ENCODE assay signal across 35 cellular contexts in genomic region chr13:57918913-57919312, GRCh38.
"Had no signal": no experiment of that assay in that cellular context is flagged by ENCODE, and none has a peak within 500 bp of the region (broad histone marks: within the 10 kb centered on the region; RNA-seq: fewer than 3 reads in every experiment).

No MANE protein-coding gene starts in this region.

- H3K4me3 Mint-ChIP-seq: activated CD4-positive, alpha-beta memory T cell treated with anti-CD3 and anti-CD28 coated beads, Interleukin-2, amount 10 ng/mL, durations not matched to agents 7 days and 5 days; activated CD8-positive, alpha-beta memory T cell treated with anti-CD3 and anti-CD28 coated beads, Interleukin-2, amount 10 ng/mL, durations not matched to agents 7 days and 5 days; activated naive CD4-positive, alpha-beta T cell treated with anti-CD3 and anti-CD28 coated beads, Interleukin-2, amount 10 ng/mL, durations not matched to agents 7 days and 5 days; activated naive CD8-positive, alpha-beta T cell; activated naive CD8-positive, alpha-beta T cell treated with anti-CD3 and anti-CD28 coated beads, Interleukin-2, amount 50 U/mL, for 24 hours; brain had no signal

- H3K27ac ChIP-seq: Peyer's patch, RWPE1, VCaP had no signal

- H3K9me3 ChIP-seq: Peyer's patch had no signal

- H3K36me3 Mint-ChIP-seq: activated CD8-positive, alpha-beta memory T cell treated with anti-CD3 and anti-CD28 coated beads, Interleukin-2, amount 10 ng/mL, durations not matched to agents 7 days and 5 days; activated naive CD4-positive, alpha-beta T cell treated with anti-CD3 and anti-CD28 coated beads, Interleukin-2, amount 10 ng/mL, durations not matched to agents 7 days and 5 days; activated naive CD8-positive, alpha-beta T cell; brain had no signal

- ATAC-seq: activated CD8-positive, alpha-beta memory T cell treated with anti-CD3 and anti-CD28 coated beads, Interleukin-2, amount 10 ng/mL, durations not matched to agents 7 days and 5 days; activated naive CD8-positive, alpha-beta T cell treated with anti-CD3 and anti-CD28 coated beads, Interleukin-2, amount 50 U/mL, for 24 hours; PC-3; Right ventricle myocardium inferior had no signal

- DNase-seq: activated CD4-positive, alpha-beta memory T cell treated with anti-CD3 and anti-CD28 coated beads, Interleukin-2, amount 10 ng/mL, durations not matched to agents 7 days and 5 days; activated CD4-positive, alpha-beta T cell treated with anti-CD3 and anti-CD28 coated beads for 1 hour; activated CD4-positive, alpha-beta T cell treated with anti-CD3 and anti-CD28 coated beads for 48 hours; activated CD4-positive, CD25-positive, alpha-beta regulatory T cell; activated CD8-positive, alpha-beta memory T cell treated with anti-CD3 and anti-CD28 coated beads for 24 hours; activated CD8-positive, alpha-beta memory T cell treated with anti-CD3 and anti-CD28 coated beads, Interleukin-2, amount 10 ng/mL, durations not matched to agents 7 days and 5 days; activated CD8-positive, alpha-beta memory T cell treated with anti-CD3 and anti-CD28 coated beads, Interleukin-2, amount 50 U/mL, for 48 hours; activated effector memory CD4-positive, alpha-beta T cell treated with Interleukin-2 at 50 U/mL for 16 hours; activated naive CD4-positive, alpha-beta T cell treated with anti-CD3 and anti-CD28 coated beads, Interleukin-2, amount 10 ng/mL, durations not matched to agents 7 days and 5 days; activated naive CD8-positive, alpha-beta T cell treated with anti-CD3 and anti-CD28 coated beads, Interleukin-2, amount 50 U/mL, for 24 hours; activated T-cell treated with anti-CD3 and anti-CD28 coated beads, Interleukin-2, amount 50 U/mL, for 48 hours; anterior cingulate cortex; caudate nucleus; Karpas-422; KBM-7; NCI-H1105; NCI-H1436; NCI-H1694; NCI-H1930; NCI-H2081 treated with DMSO at 0.1 percent for 48 hours; NCI-H345; NCI-H524 treated with DMSO at 0.1 percent for 48 hours; NK-92 treated with Interleukin-12 subunit alpha and Interleukin-12 subunit beta, amount 100 ng/mL, for 24 hours; PC-3; Peyer's patch; SIG-M5; SW 1271; T-helper 1 cell; T-helper 2 cell; T-helper 9 cell had no signal

- H3K4me1 Mint-ChIP-seq: activated CD4-positive, alpha-beta memory T cell treated with anti-CD3 and anti-CD28 coated beads, Interleukin-2, amount 10 ng/mL, durations not matched to agents 7 days and 5 days; activated CD8-positive, alpha-beta memory T cell treated with anti-CD3 and anti-CD28 coated beads, Interleukin-2, amount 10 ng/mL, durations not matched to agents 7 days and 5 days; activated naive CD4-positive, alpha-beta T cell treated with anti-CD3 and anti-CD28 coated beads, Interleukin-2, amount 10 ng/mL, durations not matched to agents 7 days and 5 days; activated naive CD8-positive, alpha-beta T cell treated with anti-CD3 and anti-CD28 coated beads, Interleukin-2, amount 50 U/mL, for 24 hours; brain had no signal

- H3K4me1 ChIP-seq: Peyer's patch had no signal

- H3K27me3 Mint-ChIP-seq: activated CD4-positive, alpha-beta memory T cell treated with anti-CD3 and anti-CD28 coated beads, Interleukin-2, amount 10 ng/mL, durations not matched to agents 7 days and 5 days; activated CD8-positive, alpha-beta memory T cell treated with anti-CD3 and anti-CD28 coated beads, Interleukin-2, amount 10 ng/mL, durations not matched to agents 7 days and 5 days; activated naive CD4-positive, alpha-beta T cell treated with anti-CD3 and anti-CD28 coated beads, Interleukin-2, amount 10 ng/mL, durations not matched to agents 7 days and 5 days; activated naive CD8-positive, alpha-beta T cell; activated naive CD8-positive, alpha-beta T cell treated with anti-CD3 and anti-CD28 coated beads, Interleukin-2, amount 50 U/mL, for 24 hours; brain had no signal

- H3K36me3 ChIP-seq: Peyer's patch had no signal

- H3K27me3 ChIP-seq: Peyer's patch had no signal

- H3K27ac Mint-ChIP-seq: activated CD4-positive, alpha-beta memory T cell treated with anti-CD3 and anti-CD28 coated beads, Interleukin-2, amount 10 ng/mL, durations not matched to agents 7 days and 5 days; activated CD8-positive, alpha-beta memory T cell treated with anti-CD3 and anti-CD28 coated beads, Interleukin-2, amount 10 ng/mL, durations not matched to agents 7 days and 5 days; activated naive CD4-positive, alpha-beta T cell treated with anti-CD3 and anti-CD28 coated beads, Interleukin-2, amount 10 ng/mL, durations not matched to agents 7 days and 5 days; activated naive CD8-positive, alpha-beta T cell; activated naive CD8-positive, alpha-beta T cell treated with anti-CD3 and anti-CD28 coated beads, Interleukin-2, amount 50 U/mL, for 24 hours; brain had no signal

- H3K4me3 ChIP-seq: Peyer's patch had no signal
